Comparison of ENCODE assay signal across 1 cellular context in genomic region chr17:17344507-17345293, GRCh38.
TF ChIP-seq lines count a peak whose summit lies in the region.

No MANE protein-coding gene starts in this region.

TF ChIP-seq in HepG2, 621 proteins besides CTCF, POLR2A, EP300 and RAD21 (continued from another document and continues in another):
- no peak for TF ChIP-seq ZBTB40 (IDR thresholded peaks at IDR 0.05)
- no peak for TF ChIP-seq ZBTB40 (CRISPR knock-in tag; IDR thresholded peaks at IDR 0.05)
- no peak for TF ChIP-seq AGO2 (optimal IDR thresholded peaks at IDR 0.05; ENCODE audit: low read depth, low read length)
- TF ChIP-seq SMC3 (IDR thresholded peaks at IDR 0.05; ENCODE audit: low read length), result no peak
- no peak for TF ChIP-seq ZNF382 (CRISPR knock-in tag; IDR thresholded peaks at IDR 0.05; ENCODE audit: borderline replicate concordance)
- no peak; the same call in 1 of the 2 replicates for TF ChIP-seq DRAP1 (CRISPR knock-in tag; IDR thresholded peaks at IDR 0.05)
- TF ChIP-seq ZNF543 (CRISPR knock-in tag; IDR thresholded peaks at IDR 0.05), result no peak
- TF ChIP-seq GMEB1 (CRISPR knock-in tag; IDR thresholded peaks at IDR 0.05; ENCODE audit: borderline replicate concordance), result no peak
- peak; percentile 51 for TF ChIP-seq ZNF746 (CRISPR knock-in tag; IDR thresholded peaks at IDR 0.05)
- no peak for TF ChIP-seq SRSF9 (IDR thresholded peaks at IDR 0.05; ENCODE audit: borderline replicate concordance, insufficient read depth, low read depth, low read length, poor library complexity, severe bottlenecking)
- TF ChIP-seq GTF3A (CRISPR knock-in tag; conservative IDR thresholded peaks at IDR 0.05), result no peak
- no peak for TF ChIP-seq GFI1 (CRISPR knock-in tag; IDR thresholded peaks at IDR 0.05; ENCODE audit: borderline replicate concordance)
- no peak for TF ChIP-seq XBP1 (CRISPR knock-in tag; IDR thresholded peaks at IDR 0.05)
- no peak for TF ChIP-seq RNF219 (CRISPR knock-in tag; IDR thresholded peaks at IDR 0.05)
- no peak for TF ChIP-seq RERE (CRISPR knock-in tag; IDR thresholded peaks at IDR 0.05; ENCODE audit: low read depth)
- peak; percentile 34 for TF ChIP-seq ASH2L (IDR thresholded peaks at IDR 0.05; ENCODE audit: insufficient read length, low read depth, low read length)
- no peak for TF ChIP-seq TRIM24 (CRISPR knock-in tag; IDR thresholded peaks at IDR 0.05)
- TF ChIP-seq PATZ1 (CRISPR knock-in tag; IDR thresholded peaks at IDR 0.05), result peak; percentile 96
- TF ChIP-seq ZNF530 (CRISPR knock-in tag; IDR thresholded peaks at IDR 0.05; ENCODE audit: low read depth), result no peak
- TF ChIP-seq RBAK (CRISPR knock-in tag; IDR thresholded peaks at IDR 0.05), result no peak
- TF ChIP-seq FUBP1 (CRISPR knock-in tag; IDR thresholded peaks at IDR 0.05; ENCODE audit: borderline replicate concordance), result no peak
- no peak for TF ChIP-seq ZNF75D (CRISPR knock-in tag; IDR thresholded peaks at IDR 0.05; ENCODE audit: borderline replicate concordance)
- TF ChIP-seq MIER3 (CRISPR knock-in tag; IDR thresholded peaks at IDR 0.05; ENCODE audit: borderline replicate concordance), result peak; percentile 28; the same call in 1 of the 2 replicates
